Comparison of ENCODE assay signal across 23 cellular contexts in the genomic region with DNA sequence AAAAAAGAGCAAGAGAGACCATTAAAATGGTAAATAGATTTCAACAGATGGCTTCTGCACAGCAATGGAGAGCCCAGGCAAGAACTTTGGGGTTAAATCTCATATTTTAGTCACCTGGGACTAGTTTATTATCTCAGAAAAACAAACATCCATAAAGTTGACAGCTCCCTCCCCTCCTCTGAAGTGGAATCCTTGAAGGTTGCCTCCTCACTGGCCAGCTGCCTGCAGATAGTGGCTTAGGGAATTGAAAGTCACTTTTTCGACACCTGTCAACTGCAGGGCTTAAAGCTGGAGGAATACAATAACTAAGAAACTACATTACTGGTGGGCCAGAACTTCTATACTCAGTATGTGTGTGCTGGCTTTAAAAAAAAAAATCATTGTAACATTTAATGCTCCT. TPM values are rescaled to one million over a fixed set of nuclear protein-coding genes. Genes with fewer than 3 reads are reported as not detected.
"Had no signal": no experiment of that assay in that cellular context is flagged by ENCODE, and none has a peak within 500 bp of the region (broad histone marks: within the 10 kb centered on the region; RNA-seq: fewer than 3 reads in every experiment).

No MANE protein-coding gene starts in this region.

- H3K4me1 ChIP-seq: prostate gland, testis, uterus had no signal

- H3K36me3 ChIP-seq: neutrophil, ovary, prostate gland, uterus had no signal

- DNase-seq: activated CD4-positive, alpha-beta memory T cell treated with anti-CD3 and anti-CD28 coated beads for 36 hours; activated CD4-positive, alpha-beta T cell treated with anti-CD3 and anti-CD28 coated beads for 48 hours; activated naive CD4-positive, alpha-beta T cell treated with Interleukin-2 at 50 U/mL for 16 hours; activated naive CD8-positive, alpha-beta T cell treated with anti-CD3 and anti-CD28 coated beads, Interleukin-2, amount 10 ng/mL, durations not matched to agents 7 days and 5 days; activated T-cell treated with anti-CD3 and anti-CD28 coated beads, Interleukin-2, amount 50 U/mL, for 48 hours; cerebellar nuclear complex; effector CD4-positive, alpha-beta T cell; foreskin fibroblast; left lung; natural killer cell; ovary; stimulated activated CD4-positive, alpha-beta T cell treated with anti-CD3 and anti-CD28 coated beads, Interleukin-2, amount 100 ng/mL, for 48 hours; stimulated activated CD8-positive, alpha-beta memory T cell treated with anti-CD3 and anti-CD28 coated beads, Interleukin-4, amount 100 ng/mL, for 48 hours; stimulated activated naive CD4-positive, alpha-beta T cell; testis; trophoblast cell; uterus had no signal

- H3K27me3 ChIP-seq: left lung, neutrophil, ovary, testis, uterus had no signal

- H3K27ac ChIP-seq: left lung, neutrophil, ovary, prostate gland, testis, uterus had no signal

- ATAC-seq: left lung, natural killer cell had no signal

- H3K4me3 ChIP-seq: left lung, lung, ovary, prostate gland, testis, uterus had no signal

- H3K9me3 ChIP-seq: left lung, neutrophil, ovary, prostate gland, testis, uterus had no signal

RNA-seq across cellular contexts. Expression of gene LHX4, which starts 52.3 kb away (rescaled TPM):
- total RNA-seq: activated CD4-positive, alpha-beta memory T cell treated with anti-CD3 and anti-CD28 coated beads for 36 hours; activated naive CD8-positive, alpha-beta T cell treated with anti-CD3 and anti-CD28 coated beads, Interleukin-2, amount 10 ng/mL, durations not matched to agents 7 days and 5 days; epithelial cell of proximal tubule; glomerular endothelial cell; kidney epithelial cell; ovary; prostate gland; uterus had no signal
